In genomic region chr3:42638339-42638842, GRCh38 we compare ENCODE assay signal across 13 cellular contexts. TPM values are rescaled to one million over a fixed set of nuclear protein-coding genes. Genes with fewer than 3 reads are reported as not detected.
DNase-seq lines count a peak whose midpoint lies in the region; ATAC-seq and TF ChIP-seq lines count a peak whose summit lies in the region.
"Had no signal": no experiment of that assay in that cellular context is flagged by ENCODE, and none has a peak within 500 bp of the region (broad histone marks: within the 10 kb centered on the region; RNA-seq: fewer than 3 reads in every experiment).

No MANE protein-coding gene starts in this region.

- peak overlapping the region; percentile 34 for H3K27ac ChIP-seq in upper lobe of right lung
- no peak overlapping the region for H3K27ac ChIP-seq in neuronal stem cell (replicated peaks; ENCODE audit: low read length)

- H3K36me3 ChIP-seq in upper lobe of right lung (peaks cover 100% of the 10 kb centered on the region), neuronal stem cell (replicated peaks in 1 of 2; ENCODE audit: control insufficient read depth in 2 of 2, insufficient read depth in 2 of 2, low read length in 2 of 2) (peaks cover 51 to 99% of the 10 kb centered on the region in 2 donors)

- no peak overlapping the region for H3K9ac ChIP-seq in neuronal stem cell (ENCODE audit: low read depth, low read length, poor library complexity)

- no peak overlapping the region for H3K23ac ChIP-seq in neuronal stem cell (ENCODE audit: low read depth, low read length, poor library complexity)

- no peak overlapping the region for H4K8ac ChIP-seq in neuronal stem cell (ENCODE audit: low read depth, low read length)

- no peaks in the 10 kb centered on the region for H3K9me3 ChIP-seq in upper lobe of right lung
- H3K9me3 ChIP-seq in neuronal stem cell (replicated peaks in 1 of 2; ENCODE audit: control insufficient read depth in 2 of 2, insufficient read depth in 1 of 2, low read depth in 1 of 2, low read length in 2 of 2) = no peaks in the 10 kb centered on the region

- no peak for TF ChIP-seq CTCF in upper lobe of right lung (IDR thresholded peaks at IDR 0.05)
- TF ChIP-seq CTCF in Calu3 (IDR thresholded peaks at IDR 0.05; ENCODE audit: unreplicated experiment) = no peak

- H3K9me3 Mint-ChIP-seq in activated CD4-positive, alpha-beta T cell treated with anti-CD3 and anti-CD28 coated beads, Interleukin-2, amount 10 ng/mL, durations not matched to agents 24 days and 14 days = no peaks in the 10 kb centered on the region
- no peaks in the 10 kb centered on the region for H3K9me3 Mint-ChIP-seq in Calu3 (ENCODE audit: low read depth, unreplicated experiment)
- H3K9me3 Mint-ChIP-seq: mesothelial cell of epicardium; stimulated activated memory B cell treated with anti-CD40 and anti-IgM and Interleukin-4, amounts not matched to agents 10 μg/mL and 1 μg/mL and 100 μg/mL, for 72 hours had no signal

- H2BK15ac ChIP-seq in neuronal stem cell (ENCODE audit: low read length) = no peak overlapping the region

- no peaks in the 10 kb centered on the region for H3K27me3 Mint-ChIP-seq in activated CD4-positive, alpha-beta T cell treated with anti-CD3 and anti-CD28 coated beads, Interleukin-2, amount 10 ng/mL, durations not matched to agents 24 days and 14 days
- H3K27me3 Mint-ChIP-seq in Calu3 (ENCODE audit: unreplicated experiment) = no peaks in the 10 kb centered on the region
- H3K27me3 Mint-ChIP-seq: stimulated activated memory B cell treated with anti-CD40 and anti-IgM and Interleukin-4, amounts not matched to agents 10 μg/mL and 1 μg/mL and 100 μg/mL, for 72 hours had no signal

- H2BK12ac ChIP-seq in neuronal stem cell (ENCODE audit: low read length) = no peak overlapping the region

- BruUV-seq in Calu3 (replicated peaks; lab: Mats Ljungman, UMichigan) = no TSS peak

- H3K4ac ChIP-seq in neuronal stem cell (ENCODE audit: low read length) = no peak overlapping the region

- H2BK120ac ChIP-seq in neuronal stem cell (ENCODE audit: low read depth, low read length) = no peak overlapping the region

- H2BK5ac ChIP-seq in neuronal stem cell (ENCODE audit: low read length) = no peak overlapping the region

- H3K4me3 ChIP-seq in upper lobe of right lung = no peak overlapping the region
- no peak overlapping the region for H3K4me3 ChIP-seq in neuronal stem cell (ENCODE audit: low read length in 2 of 2)

- peaks cover 35% of the 10 kb centered on the region for H3K36me3 Mint-ChIP-seq in activated CD4-positive, alpha-beta T cell treated with anti-CD3 and anti-CD28 coated beads, Interleukin-2, amount 10 ng/mL, durations not matched to agents 24 days and 14 days (ENCODE audit: low read depth)
- peaks cover 18% of the 10 kb centered on the region for H3K36me3 Mint-ChIP-seq in Calu3 (ENCODE audit: insufficient read depth, unreplicated experiment)

- H2AFZ ChIP-seq in neuronal stem cell (ENCODE audit: low read length) = no peak overlapping the region

- no peak overlapping the region for H3K4me3 Mint-ChIP-seq in activated CD4-positive, alpha-beta T cell treated with anti-CD3 and anti-CD28 coated beads, Interleukin-2, amount 10 ng/mL, durations not matched to agents 24 days and 14 days
- no peak overlapping the region for H3K4me3 Mint-ChIP-seq in Calu3 (ENCODE audit: low read depth, unreplicated experiment)
- H3K4me3 Mint-ChIP-seq: mesothelial cell of epicardium; stimulated activated memory B cell treated with anti-CD40 and anti-IgM and Interleukin-4, amounts not matched to agents 10 μg/mL and 1 μg/mL and 100 μg/mL, for 72 hours had no signal

- no peak overlapping the region for H3K27ac Mint-ChIP-seq in activated CD4-positive, alpha-beta T cell treated with anti-CD3 and anti-CD28 coated beads, Interleukin-2, amount 10 ng/mL, durations not matched to agents 24 days and 14 days
- no peak overlapping the region for H3K27ac Mint-ChIP-seq in Calu3 (ENCODE audit: unreplicated experiment)
- H3K27ac Mint-ChIP-seq: mesothelial cell of epicardium; stimulated activated memory B cell treated with anti-CD40 and anti-IgM and Interleukin-4, amounts not matched to agents 10 μg/mL and 1 μg/mL and 100 μg/mL, for 72 hours had no signal

- H4K91ac ChIP-seq in neuronal stem cell (ENCODE audit: low read depth, low read length, poor library complexity) = no peak overlapping the region

- peak; percentile 60 for DNase-seq in stimulated activated CD4-positive, alpha-beta T cell treated with anti-CD3 and anti-CD28 coated beads, Interleukin-15, amount 100 ng/mL, for 24 hours
- DNase-seq in stimulated activated CD4-positive, alpha-beta T cell treated with anti-CD3 and anti-CD28 coated beads, Interleukin-12 subunit alpha, Interleukin-12 subunit beta, amount 100 ng/mL, for 4 hours = no peak
- peak; percentile 89 for DNase-seq in activated CD4-positive, alpha-beta T cell treated with anti-CD3 and anti-CD28 coated beads, Interleukin-2, amount 10 ng/mL, durations not matched to agents 24 days and 14 days
- DNase-seq in fibroblast of peridontal ligament (ENCODE audit: extremely low read depth) (peak; percentile 55), upper lobe of right lung (no peak), GM19240 (ENCODE audit: insufficient read length, low spot score) (no peak), Calu3 (no peak), neuronal stem cell (ENCODE audit: low spot score) (no peak)
- DNase-seq: head of caudate nucleus, NCI-H510A treated with DMSO at 0.1 percent for 48 hours had no signal

- H3K14ac ChIP-seq in neuronal stem cell (ENCODE audit: low read length) = no peak overlapping the region

- H3K4me1 Mint-ChIP-seq in activated CD4-positive, alpha-beta T cell treated with anti-CD3 and anti-CD28 coated beads, Interleukin-2, amount 10 ng/mL, durations not matched to agents 24 days and 14 days = peaks cover 17% of the 10 kb centered on the region
- no peaks in the 10 kb centered on the region for H3K4me1 Mint-ChIP-seq in Calu3 (ENCODE audit: low read depth, unreplicated experiment)
- H3K4me1 Mint-ChIP-seq: mesothelial cell of epicardium; stimulated activated memory B cell treated with anti-CD40 and anti-IgM and Interleukin-4, amounts not matched to agents 10 μg/mL and 1 μg/mL and 100 μg/mL, for 72 hours had no signal

- no peak overlapping the region for H3K18ac ChIP-seq in neuronal stem cell (ENCODE audit: low read length)

- H3K27me3 ChIP-seq in upper lobe of right lung (no peaks in the 10 kb centered on the region), neuronal stem cell (ENCODE audit: control insufficient read depth in 3 of 3, insufficient read depth in 3 of 3, low read depth in 1 of 3, low read length in 3 of 3) (no peaks in the 10 kb centered on the region)

- intact Hi-C loops in activated CD4-positive, alpha-beta T cell treated with anti-CD3 and anti-CD28 coated beads, Interleukin-2, amount 10 ng/mL, durations not matched to agents 24 days and 14 days (cut with micrococcal nuclease) = loop anchor here (1.0 to 2.0 kb wide), 5 partner anchors 14 to 242 kb away; partner anchors contain the start of genes NKTR and ZBTB47
- intact Hi-C loops in upper lobe of right lung (cut with DNase I) = no loop called here
- intact Hi-C loops in Calu3 (cut with micrococcal nuclease; ENCODE audit: unreplicated experiment) = no loop called here

- no peak overlapping the region for H3K4me2 ChIP-seq in neuronal stem cell (ENCODE audit: insufficient read depth, low read length, poor library complexity, severe bottlenecking)

- H3K4me1 ChIP-seq in upper lobe of right lung (peaks cover 5% of the 10 kb centered on the region), neuronal stem cell (ENCODE audit: control insufficient read depth in 2 of 2, insufficient read depth in 1 of 2, low read depth in 1 of 2, low read length in 2 of 2) (no peaks in the 10 kb centered on the region)

- H3K79me1 ChIP-seq in neuronal stem cell (ENCODE audit: low read depth, low read length) = peaks cover 4% of the 10 kb centered on the region

- CTCF ChIA-PET in Calu3 (lab: Charles Lee) = no interaction called here

- no CpG with 5 or more reads among the region's 6 CpGs for WGBS in neuronal stem cell (ENCODE audit: extremely low coverage in 2 of 2, insufficient read length in 2 of 2, insufficient replicate concordance in 1 of 2), 2 donors

- H2AK5ac ChIP-seq in neuronal stem cell (ENCODE audit: low read depth, low read length) = no peak overlapping the region

- ATAC-seq in upper lobe of right lung = no peak
- ATAC-seq: stimulated activated memory B cell treated with anti-CD40 and anti-IgM and Interleukin-4, amounts not matched to agents 10 μg/mL and 1 μg/mL and 100 μg/mL, for 72 hours had no signal

RNA-seq across cellular contexts. Expression of gene ZBTB47, which starts 15.1 kb away (rescaled TPM):
- total RNA-seq in activated CD4-positive, alpha-beta T cell treated with anti-CD3 and anti-CD28 coated beads, Interleukin-2, amount 10 ng/mL, durations not matched to agents 24 days and 14 days = 1.0 and 1.1 TPM in 2 replicates
- 28.1 TPM for total RNA-seq in upper lobe of right lung
- 6.0 and 7.2 TPM in 2 replicates for total RNA-seq in Calu3 (2022)
- polyA plus RNA-seq in neuronal stem cell (2013, experiment 1 of 2) = 2.7 TPM
- polyA plus RNA-seq in neuronal stem cell (2013, experiment 2 of 2) = 2.8 TPM

RNA-seq across cellular contexts. Expression of gene NKTR, which starts 37.9 kb away (rescaled TPM):
- total RNA-seq in activated CD4-positive, alpha-beta T cell treated with anti-CD3 and anti-CD28 coated beads, Interleukin-2, amount 10 ng/mL, durations not matched to agents 24 days and 14 days = 79.5 and 80.9 TPM in 2 replicates
- total RNA-seq in upper lobe of right lung (92.1 TPM), Calu3 (2022) (61.3 and 70.0 TPM in 2 replicates)
- 57.4 TPM for polyA plus RNA-seq in neuronal stem cell (2013, experiment 1 of 2)
- 60.9 TPM for polyA plus RNA-seq in neuronal stem cell (2013, experiment 2 of 2)

RNA-seq across cellular contexts. Expression of gene KLHL40, which starts 46.9 kb away (rescaled TPM):
- total RNA-seq in activated CD4-positive, alpha-beta T cell treated with anti-CD3 and anti-CD28 coated beads, Interleukin-2, amount 10 ng/mL, durations not matched to agents 24 days and 14 days = not detected in 2 replicates
- not detected for total RNA-seq in upper lobe of right lung
- not detected in 2 replicates for total RNA-seq in Calu3 (2022)
- polyA plus RNA-seq in neuronal stem cell (2013, experiment 1 of 2) = not detected
- not detected for polyA plus RNA-seq in neuronal stem cell (2013, experiment 2 of 2)
- total RNA-seq: mesothelial cell of epicardium had no signal
- polyA plus RNA-seq: BJ had no signal

RNA-seq across cellular contexts. Expression of gene SS18L2, which starts 47.7 kb away (rescaled TPM):
- 66.6 and 66.8 TPM in 2 replicates for total RNA-seq in activated CD4-positive, alpha-beta T cell treated with anti-CD3 and anti-CD28 coated beads, Interleukin-2, amount 10 ng/mL, durations not matched to agents 24 days and 14 days
- 22.0 TPM for total RNA-seq in upper lobe of right lung
- 23.7 and 25.3 TPM in 2 replicates for total RNA-seq in Calu3 (2022)
- polyA plus RNA-seq in neuronal stem cell (2013, experiment 1 of 2) = 75.6 TPM
- polyA plus RNA-seq in neuronal stem cell (2013, experiment 2 of 2) = 77.7 TPM

RNA-seq across cellular contexts. Expression of gene SEC22C, which starts 56.6 kb away (rescaled TPM):
- 36.3 and 39.6 TPM in 2 replicates for total RNA-seq in activated CD4-positive, alpha-beta T cell treated with anti-CD3 and anti-CD28 coated beads, Interleukin-2, amount 10 ng/mL, durations not matched to agents 24 days and 14 days
- total RNA-seq in upper lobe of right lung (48.6 TPM), Calu3 (2022) (32.1 and 42.3 TPM in 2 replicates)
- 30.9 TPM for polyA plus RNA-seq in neuronal stem cell (2013, experiment 1 of 2)
- 29.4 TPM for polyA plus RNA-seq in neuronal stem cell (2013, experiment 2 of 2)

Comparison
In these comparisons a context has a peak if more than half of its experiments do, and no peak if none do; other contexts are left out.
1. DNase-seq: peak in stimulated activated CD4-positive, alpha-beta T cell treated with anti-CD3 and anti-CD28 coated beads, Interleukin-15, amount 100 ng/mL, for 24 hours (single experiment), activated CD4-positive, alpha-beta T cell treated with anti-CD3 and anti-CD28 coated beads, Interleukin-2, amount 10 ng/mL, durations not matched to agents 24 days and 14 days (single experiment) and fibroblast of peridontal ligament (single experiment); none in stimulated activated CD4-positive, alpha-beta T cell treated with anti-CD3 and anti-CD28 coated beads, Interleukin-12 subunit alpha, Interleukin-12 subunit beta, amount 100 ng/mL, for 4 hours (single experiment), upper lobe of right lung (single experiment), GM19240 (single experiment), Calu3 (single experiment) and neuronal stem cell (single experiment).